ENCODE assay signal across 14 cellular contexts in genomic region chr16:46686815-46687473, GRCh38. TPM values are rescaled to one million over a fixed set of nuclear protein-coding genes. Genes with fewer than 3 reads are reported as not detected.
A peak's percentile ranks its signal among the peaks of the same experiment; 100 is the strongest.
DNase-seq lines count a peak whose midpoint lies in the region; ATAC-seq and TF ChIP-seq lines count a peak whose summit lies in the region.
"Had no signal": no experiment of that assay in that cellular context is flagged by ENCODE, and none has a peak within 500 bp of the region (broad histone marks: within the 10 kb centered on the region; RNA-seq: fewer than 3 reads in every experiment).

No MANE protein-coding gene starts in this region.

- H3F3A ChIP-seq in SK-N-SH (replicated peaks; ENCODE audit: insufficient read depth) (peaks cover 13% of the 10 kb centered on the region), OCI-LY1 (ENCODE audit: insufficient read depth, low read length) (no peaks in the 10 kb centered on the region)

- POLR2A ChIA-PET in SK-N-SH (lab: Yijun Ruan, JAX) = interaction anchor here (0.6 kb wide), 1 partner anchor 105 kb away, joined by 3 read pairs; no protein-coding TSS in a partner anchor
- POLR2A ChIA-PET in activated CD4-positive, alpha-beta memory T cell treated with anti-CD3 and anti-CD28 coated beads, Interleukin-2, amount 10 ng/mL, durations not matched to agents 7 days and 5 days (lab: Charles Lee) = interaction anchor here (1.2 to 2.1 kb wide), 2 partner anchors 9 to 66 kb away, joined by 5 to 10 read pairs; partner anchors contain the start of gene SHCBP1

- H3K27ac ChIP-seq in SK-N-SH (ENCODE audit: low read depth in 2 of 2, low read length in 1 of 2) (no peak overlapping the region), OCI-LY1 (ENCODE audit: low read depth, low read length, poor library complexity, severe bottlenecking) (no peak overlapping the region)

- H2AFZ ChIP-seq in SK-N-SH (ENCODE audit: low read depth) (no peak overlapping the region), OCI-LY1 (ENCODE audit: low read length) (no peak overlapping the region)

- no peaks in the 10 kb centered on the region for H3K9me3 ChIP-seq in SK-N-SH
- no peaks in the 10 kb centered on the region for H3K9me3 ChIP-seq in OCI-LY1 (ENCODE audit: low read length)

- H3K4me2 ChIP-seq in SK-N-SH = peak overlapping the region; percentile 96
- H3K4me2 ChIP-seq in OCI-LY1 (ENCODE audit: low read length) = peak overlapping the region; percentile 93

- WGBS in SK-N-SH (ENCODE audit: low lambda C conversion rate) = 52% methylated on average over 5 of the region's 5 CpGs

- H3K36me3 ChIP-seq in SK-N-SH (replicated peaks in 1 of 2; ENCODE audit: control insufficient read depth in 1 of 2, insufficient read depth in 2 of 2, low read length in 1 of 2) (no peaks in the 10 kb centered on the region), OCI-LY1 (ENCODE audit: insufficient read depth, low read length) (peaks cover 14% of the 10 kb centered on the region), H7 (replicated peaks; ENCODE audit: control insufficient read depth, insufficient read depth, low read length) (peaks cover 6% of the 10 kb centered on the region)

- no peaks in the 10 kb centered on the region for H3K27me3 Mint-ChIP-seq in activated CD4-positive, alpha-beta memory T cell treated with anti-CD3 and anti-CD28 coated beads, Interleukin-2, amount 10 ng/mL, durations not matched to agents 7 days and 5 days

- no peaks in the 10 kb centered on the region for H3K27me3 ChIP-seq in SK-N-SH (ENCODE audit: insufficient read depth)
- no peaks in the 10 kb centered on the region for H3K27me3 ChIP-seq in OCI-LY1 (ENCODE audit: insufficient read depth, low read length)
- H3K27me3 ChIP-seq in H7 (ENCODE audit: control insufficient read depth, insufficient read depth, low read length) = no peaks in the 10 kb centered on the region

- H3K4me1 ChIP-seq in SK-N-SH (ENCODE audit: control insufficient read depth in 1 of 2, insufficient read depth in 2 of 2, low read depth in 1 of 2, low read length in 1 of 2) = peaks cover 18% of the 10 kb centered on the region in 2 experiments
- H3K4me1 ChIP-seq in OCI-LY1 (ENCODE audit: insufficient read depth, low read length, severe bottlenecking) = peaks cover 44% of the 10 kb centered on the region

- TF ChIP-seq CTCF in SK-N-SH (IDR thresholded peaks at IDR 0.05) (no peak), OCI-LY1 (IDR thresholded peaks at IDR 0.05; ENCODE audit: low read length) (no peak), fibroblast of mammary gland (conservative IDR thresholded peaks at IDR 0.05; ENCODE audit: control insufficient read depth, insufficient read depth, low read depth, low read length) (no peak)

- H3K9me2 ChIP-seq in SK-N-SH (no peaks in the 10 kb centered on the region), OCI-LY1 (ENCODE audit: low read depth, low read length) (no peaks in the 10 kb centered on the region)

- TF ChIP-seq RAD21 in SK-N-SH (IDR thresholded peaks at IDR 0.05; ENCODE audit: low read length) = no peak

- CTCF ChIA-PET in SK-N-SH (lab: Yijun Ruan, JAX) = interaction anchor here (0.8 to 1.6 kb wide), 4 partner anchors 11 to 242 kb away, joined by 3 to 8 read pairs (median 4); no protein-coding TSS in a partner anchor
- CTCF ChIA-PET in activated CD4-positive, alpha-beta memory T cell treated with anti-CD3 and anti-CD28 coated beads, Interleukin-2, amount 10 ng/mL, durations not matched to agents 7 days and 5 days (lab: Charles Lee) = interaction anchor here (0.5 to 2.3 kb wide), 4 partner anchors 13 to 243 kb away, joined by 3 to 13 read pairs (median 4); no protein-coding TSS in a partner anchor

- H3K79me2 ChIP-seq in SK-N-SH (ENCODE audit: insufficient read depth) (peaks cover 91% of the 10 kb centered on the region), OCI-LY1 (ENCODE audit: insufficient read depth, low read length) (peaks cover 75% of the 10 kb centered on the region)

- H3K9me3 Mint-ChIP-seq in activated CD4-positive, alpha-beta memory T cell treated with anti-CD3 and anti-CD28 coated beads, Interleukin-2, amount 10 ng/mL, durations not matched to agents 7 days and 5 days = no peaks in the 10 kb centered on the region
- H3K9me3 Mint-ChIP-seq: activated T-helper 2 cell treated with anti-CD3 and anti-CD28 coated beads, Interferon-gamma antibody, Interleukin-2, Interleukin-4, amounts not matched to agents 10 μg/mL and 5 μg/mL and 100 μg/mL, durations not matched to agents 14 hours and 24 hours and 36 hours; HFFc6 had no signal

- H3K36me3 Mint-ChIP-seq in activated CD4-positive, alpha-beta memory T cell treated with anti-CD3 and anti-CD28 coated beads, Interleukin-2, amount 10 ng/mL, durations not matched to agents 7 days and 5 days (ENCODE audit: low read depth) = peaks cover 16% of the 10 kb centered on the region

- no peak overlapping the region for H3K27ac Mint-ChIP-seq in activated CD4-positive, alpha-beta memory T cell treated with anti-CD3 and anti-CD28 coated beads, Interleukin-2, amount 10 ng/mL, durations not matched to agents 7 days and 5 days
- H3K27ac Mint-ChIP-seq: activated T-helper 2 cell treated with anti-CD3 and anti-CD28 coated beads, Interferon-gamma antibody, Interleukin-2, Interleukin-4, amounts not matched to agents 10 μg/mL and 5 μg/mL and 100 μg/mL, durations not matched to agents 14 hours and 24 hours and 36 hours; HFFc6 had no signal

- H3K9ac ChIP-seq in SK-N-SH (no peak overlapping the region; the same call in 1 of the 2 replicates), OCI-LY1 (ENCODE audit: low read length) (peak overlapping the region; percentile 77; the same call in 1 of the 2 replicates)

- no peak for TF ChIP-seq EP300 in SK-N-SH (IDR thresholded peaks at IDR 0.05; ENCODE audit: borderline replicate concordance in 1 of 2, low read depth in 1 of 2, low read length in 1 of 2)

- ATAC-seq in SK-N-SH treated with all-trans-retinoic acid at 6 μM for 48 hours = no peak

- peak overlapping the region in 1 of 2 experiments; percentile 83; a peak in 3 of 4 replicates for H3K4me3 ChIP-seq in SK-N-SH (ENCODE audit: low read depth in 2 of 2, low read length in 1 of 2)
- peak overlapping the region; percentile 74 for H3K4me3 ChIP-seq in OCI-LY1 (ENCODE audit: low read depth, low read length, poor library complexity, severe bottlenecking)
- peak overlapping the region; percentile 92 for H3K4me3 ChIP-seq in fibroblast of mammary gland (ENCODE audit: control insufficient read depth, low read depth, low read length)
- H3K4me3 ChIP-seq in skeletal muscle cell (ENCODE audit: low read depth, low read length) = peak overlapping the region; percentile 86
- no peak overlapping the region for H3K4me3 ChIP-seq in H7 (ENCODE audit: insufficient read depth, low read depth, low read length)

- H3K4me3 Mint-ChIP-seq in activated CD4-positive, alpha-beta memory T cell treated with anti-CD3 and anti-CD28 coated beads, Interleukin-2, amount 10 ng/mL, durations not matched to agents 7 days and 5 days = no peak overlapping the region
- H3K4me3 Mint-ChIP-seq: HFFc6 had no signal

- peaks cover 33% of the 10 kb centered on the region for H3K4me1 Mint-ChIP-seq in activated CD4-positive, alpha-beta memory T cell treated with anti-CD3 and anti-CD28 coated beads, Interleukin-2, amount 10 ng/mL, durations not matched to agents 7 days and 5 days

- H4K20me1 ChIP-seq in SK-N-SH (ENCODE audit: insufficient read depth) = peaks cover 68% of the 10 kb centered on the region
- H4K20me1 ChIP-seq in OCI-LY1 (ENCODE audit: insufficient read depth, low read length) = no peaks in the 10 kb centered on the region

- no peak for DNase-seq in SK-N-SH
- DNase-seq in fibroblast of mammary gland (ENCODE audit: low read depth) = no peak
- no peak for DNase-seq in skeletal muscle cell (ENCODE audit: low read depth)
- no peak for DNase-seq in SK-N-DZ (ENCODE audit: low spot score)
- DNase-seq in activated CD4-positive, alpha-beta memory T cell treated with anti-CD3 and anti-CD28 coated beads, Interleukin-2, amount 10 ng/mL, durations not matched to agents 7 days and 5 days = no peak
- no peak for DNase-seq in H7
- DNase-seq: 8988T; GF-D8; HFFc6; NCI-H1417 treated with DMSO at 0.1 percent for 48 hours; stimulated activated CD4-positive, alpha-beta T cell treated with anti-CD3 and anti-CD28 coated beads, Interleukin-2, amount 100 ng/mL, for 24 hours had no signal

TF ChIP-seq in SK-N-SH, 30 proteins besides CTCF, POLR2A, EP300 and RAD21 (continues in another document):
- no peak for TF ChIP-seq TCF12 (IDR thresholded peaks at IDR 0.05)
- TF ChIP-seq TEAD4 (IDR thresholded peaks at IDR 0.05; ENCODE audit: borderline replicate concordance, insufficient read depth) = no peak
- TF ChIP-seq FOSL2 (IDR thresholded peaks at IDR 0.05; ENCODE audit: borderline replicate concordance, low read depth) = no peak

TF ChIP-seq in SK-N-SH treated with all-trans-retinoic acid at 6 μM for 48 hours, 23 proteins besides CTCF, POLR2A, EP300 and RAD21 (continues in another document):
- TF ChIP-seq TCF4 (CRISPR knock-in tag; IDR thresholded peaks at IDR 0.05; ENCODE audit: borderline replicate concordance) (no peak), RARB (CRISPR knock-in tag; IDR thresholded peaks at IDR 0.05) (no peak)

RNA-seq across cellular contexts. Expression of gene VPS35, which starts 2.0 kb away (rescaled TPM):
- polyA plus RNA-seq in SK-N-SH (2012; rRNA removed) = 17.5 and 22.3 TPM in 2 replicates
- 28.9 and 34.6 TPM in 2 replicates for polyA plus RNA-seq in SK-N-SH (2012; cell fraction: cytosol; rRNA removed)
- polyA plus RNA-seq in SK-N-SH (2012; cell fraction: nucleus; rRNA removed) = 9.3 and 24.5 TPM in 2 replicates
- 86.1 and 150 TPM in 2 replicates for polyA plus RNA-seq in SK-N-DZ (2014; cell fraction: cytosol; rRNA removed)
- 49.8 and 110 TPM in 2 replicates for polyA plus RNA-seq in SK-N-DZ (2014; cell fraction: nucleus; rRNA removed)
- 10 to 100 TPM; 86.8 to 89.4 TPM for total RNA-seq in activated CD4-positive, alpha-beta memory T cell treated with anti-CD3 and anti-CD28 coated beads, Interleukin-2, amount 10 ng/mL, durations not matched to agents 7 days and 5 days
- total RNA-seq in H7 (2014; rRNA removed; shearing (Covaris generic)) = 67.5 and 76.8 TPM in 2 replicates

RNA-seq across cellular contexts. Expression of gene ORC6, which starts 2.5 kb away (rescaled TPM):
- polyA plus RNA-seq in SK-N-SH (2012; rRNA removed) = 17.4 and 20.2 TPM in 2 replicates
- polyA plus RNA-seq in SK-N-SH (2012; cell fraction: cytosol; rRNA removed) = 18.5 and 21.2 TPM in 2 replicates
- polyA plus RNA-seq in SK-N-SH (2012; cell fraction: nucleus; rRNA removed) = 14.9 and 21.9 TPM in 2 replicates
- 160 and 178 TPM in 2 replicates for polyA plus RNA-seq in SK-N-DZ (2014; cell fraction: cytosol; rRNA removed)
- 80.6 and 105 TPM in 2 replicates for polyA plus RNA-seq in SK-N-DZ (2014; cell fraction: nucleus; rRNA removed)
- total RNA-seq in activated CD4-positive, alpha-beta memory T cell treated with anti-CD3 and anti-CD28 coated beads, Interleukin-2, amount 10 ng/mL, durations not matched to agents 7 days and 5 days = 10 to 100 TPM; 35.1 to 35.8 TPM
- total RNA-seq in H7 (2014; rRNA removed; shearing (Covaris generic)) = 68.6 and 90.2 TPM in 2 replicates
